12 cellular contexts compared by ENCODE assay signal in the genomic region with DNA sequence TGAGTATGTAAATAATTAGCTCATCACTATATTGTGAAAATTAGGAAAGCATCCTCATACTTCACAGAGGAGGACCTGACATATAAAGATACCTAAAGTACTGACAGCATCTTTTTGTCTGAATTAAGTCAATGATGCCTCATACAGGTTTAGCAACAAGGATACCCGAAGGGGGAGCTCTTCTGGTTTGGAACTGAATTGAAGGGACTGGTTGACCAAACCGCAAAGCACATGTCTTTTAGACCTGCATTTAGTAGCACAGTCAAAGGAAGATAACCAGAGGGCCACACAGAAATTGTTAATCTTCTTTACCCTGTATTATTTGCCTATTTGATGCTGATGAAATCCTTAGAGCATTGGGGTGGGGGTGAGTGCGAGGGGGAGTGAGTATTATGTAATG. TPM values are rescaled to one million over a fixed set of nuclear protein-coding genes. Genes with fewer than 3 reads are reported as not detected.
DNase-seq lines count a peak whose midpoint lies in the region; ATAC-seq, FAIRE-seq and TF ChIP-seq lines count a peak whose summit lies in the region.
"Had no signal": no experiment of that assay in that cellular context is flagged by ENCODE, and none has a peak within 500 bp of the region (broad histone marks: within the 10 kb centered on the region; RNA-seq: fewer than 3 reads in every experiment).

No MANE protein-coding gene starts in this region.

- H3K4me2 ChIP-seq in K562 (ENCODE audit: insufficient read depth, low read length): no peak overlapping the region

- H3K4me3 Mint-ChIP-seq in type B pancreatic cell: no peak overlapping the region
- H3K4me3 Mint-ChIP-seq: CD4-positive, alpha-beta memory T cell had no signal

- peak; percentile 92 for FAIRE-seq in K562 (lab: Jason Lieb, UNC)
- FAIRE-seq: kidney had no signal

- WGBS in K562 (ENCODE audit: insufficient coverage, low coverage, missing lambda C conversion rate): 7% methylated on average over 3 of the region's 3 CpGs
- 39% methylated on average over 3 of the region's 3 CpGs for WGBS in suprapubic skin

- no peak overlapping the region for H3K27ac Mint-ChIP-seq in type B pancreatic cell
- H3K27ac Mint-ChIP-seq: CD4-positive, alpha-beta memory T cell had no signal

- H3K36me3 ChIP-seq in K562 (ENCODE audit: control insufficient read depth, insufficient read depth, low read length): no peaks in the 10 kb centered on the region
- H3K36me3 ChIP-seq in suprapubic skin: no peaks in the 10 kb centered on the region

- BruUV-seq in K562 (replicated peaks; lab: Mats Ljungman, UMichigan): no TSS peak

- no peaks in the 10 kb centered on the region for H3K9me3 Mint-ChIP-seq in type B pancreatic cell
- H3K9me3 Mint-ChIP-seq: CD4-positive, alpha-beta memory T cell had no signal

- H3K4me1 ChIP-seq in K562 (replicated peaks in 1 of 2; ENCODE audit: control insufficient read depth in 2 of 2, insufficient read depth in 2 of 2, low read length in 2 of 2) (peaks cover 13 to 27% of the 10 kb centered on the region in 2 experiments; a peak in 4 of 5 replicates), suprapubic skin (no peaks in the 10 kb centered on the region)

- DNase-seq in SKM-1 treated with dmso at 0.1 percent for 144 hours (lab: John Stamatoyannopoulos, UW; ENCODE audit: unreplicated experiment) (peak; percentile 55), SKM-1 (lab: John Stamatoyannopoulos, UW; ENCODE audit: unreplicated experiment) (no peak), NB4 (ENCODE audit: low read depth) (peak; percentile 73), K562 (ENCODE audit: extremely low read depth in 1 of 4, low spot score in 3 of 4) (peak in 3 of 4 experiments; percentile 46 to 88 (median 69)), type B pancreatic cell (ENCODE audit: extremely low spot score, unreplicated experiment) (no peak), suprapubic skin (ENCODE audit: low spot score in 2 of 2) (no peak), CD1c-positive myeloid dendritic cell (ENCODE audit: extremely low spot score) (no peak)
- DNase-seq: CD4-positive, alpha-beta memory T cell; kidney; Right ventricle myocardium superior had no signal

- peaks cover 5% of the 10 kb centered on the region for H3K4me1 Mint-ChIP-seq in type B pancreatic cell (ENCODE audit: unreplicated experiment)
- H3K4me1 Mint-ChIP-seq: CD4-positive, alpha-beta memory T cell had no signal

- no peaks in the 10 kb centered on the region for H4K20me1 ChIP-seq in K562 (replicated peaks; ENCODE audit: control insufficient read depth, insufficient read depth, low read length)

- H3K9me1 ChIP-seq in K562 (ENCODE audit: control insufficient read depth, insufficient read depth, low read length): no peaks in the 10 kb centered on the region

- intact Hi-C loops in K562 (cut with micrococcal nuclease): no loop called here

- H3K9me3 ChIP-seq in K562 (replicated peaks; ENCODE audit: control insufficient read depth, insufficient read depth, low read depth, low read length) (no peaks in the 10 kb centered on the region), suprapubic skin (no peaks in the 10 kb centered on the region)

- H3K27ac ChIP-seq in K562 (ENCODE audit: extremely low read depth, low read depth, low read length) (no peak overlapping the region), suprapubic skin (no peak overlapping the region)
- H3K27ac ChIP-seq: skin epidermis had no signal

- H3K4me3 ChIP-seq in NB4 (ENCODE audit: low read depth, low read length) (no peak overlapping the region), K562 (no peak overlapping the region), suprapubic skin (no peak overlapping the region)
- H3K4me3 ChIP-seq: skin epidermis had no signal

- in situ Hi-C loops in K562 (cut with MboI): no loop called here

- CTCF ChIA-PET in K562 (lab: Yijun Ruan, JAX; ENCODE audit: low intra/inter-chr PET ratio): no interaction called here

- no peaks in the 10 kb centered on the region for H3K36me3 Mint-ChIP-seq in type B pancreatic cell
- H3K36me3 Mint-ChIP-seq: CD4-positive, alpha-beta memory T cell had no signal

- H3K27me3 Mint-ChIP-seq in type B pancreatic cell: peaks cover 66% of the 10 kb centered on the region

- no peaks in the 10 kb centered on the region for H3K27me3 ChIP-seq in K562 (ENCODE audit: control insufficient read depth in 2 of 2, insufficient read depth in 2 of 2, low read length in 2 of 2)
- peaks cover 21% of the 10 kb centered on the region for H3K27me3 ChIP-seq in suprapubic skin

- TF ChIP-seq POLR2A in NB4 (IDR thresholded peaks at IDR 0.05; ENCODE audit: extremely low read depth, insufficient read length) (no peak), K562 (conservative IDR thresholded peaks at IDR 0.05) (no peak), suprapubic skin (IDR thresholded peaks at IDR 0.05) (no peak)

- POLR2A ChIA-PET in K562 (lab: Yijun Ruan, JAX): interaction anchor here (0.7 to 2.1 kb wide), 5 partner anchors 11 to 783 kb away, joined by 3 to 14 read pairs (median 3); a partner anchor contains a TSS

- no peak for TF ChIP-seq EP300 in K562 (IDR thresholded peaks at IDR 0.05; ENCODE audit: low read length)
- TF ChIP-seq EP300 in suprapubic skin (IDR thresholded peaks at IDR 0.05): no peak

- peak; percentile 57 for TF ChIP-seq CTCF in NB4 (IDR thresholded peaks at IDR 0.05; ENCODE audit: low read depth, low read length)
- peak; percentile 65 to 70 (median 70) for TF ChIP-seq CTCF in K562 (IDR thresholded peaks at IDR 0.05 in 2 of 3, conservative IDR thresholded peaks at IDR 0.05 in 1 of 3; ENCODE audit: insufficient read depth in 2 of 3, low read depth in 1 of 3, low read length in 3 of 3)
- peak; percentile 64 for TF ChIP-seq CTCF in type B pancreatic cell (conservative IDR thresholded peaks at IDR 0.05)
- no peak for TF ChIP-seq CTCF in suprapubic skin (IDR thresholded peaks at IDR 0.05)

- ATAC-seq in K562 (peak; percentile 79), HG03432 (IDR thresholded peaks at IDR 0.05; ENCODE audit: unreplicated experiment) (no peak)

- TF ChIP-seq RAD21 in K562 (CRISPR knock-in tag; conservative IDR thresholded peaks at IDR 0.05 in 1 of 2, IDR thresholded peaks at IDR 0.05 in 1 of 2): peak; percentile 51 to 70

- no peak overlapping the region; a peak in 1 of 4 replicates for H3K9ac ChIP-seq in K562 (ENCODE audit: insufficient read depth in 1 of 2, low read depth in 2 of 2, low read length in 2 of 2)

- peak overlapping the region; percentile 71 for H2AFZ ChIP-seq in K562 (ENCODE audit: low read depth, low read length)

- H3K79me2 ChIP-seq in K562 (ENCODE audit: control insufficient read depth, insufficient read depth, low read length): no peaks in the 10 kb centered on the region

TF ChIP-seq in K562, 482 proteins besides CTCF, POLR2A, EP300 and RAD21 (continues in another document):
- TF ChIP-seq, protein P1, sequence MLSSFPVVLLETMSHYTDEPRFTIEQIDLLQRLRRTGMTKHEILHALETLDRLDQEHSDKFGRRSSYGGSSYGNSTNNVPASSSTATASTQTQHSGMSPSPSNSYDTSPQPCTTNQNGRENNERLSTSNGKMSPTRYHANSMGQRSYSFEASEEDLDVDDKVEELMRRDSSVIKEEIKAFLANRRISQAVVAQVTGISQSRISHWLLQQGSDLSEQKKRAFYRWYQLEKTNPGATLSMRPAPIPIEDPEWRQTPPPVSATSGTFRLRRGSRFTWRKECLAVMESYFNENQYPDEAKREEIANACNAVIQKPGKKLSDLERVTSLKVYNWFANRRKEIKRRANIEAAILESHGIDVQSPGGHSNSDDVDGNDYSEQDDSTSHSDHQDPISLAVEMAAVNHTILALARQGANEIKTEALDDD (IDR thresholded peaks at IDR 0.05): peak; percentile 92
- TF ChIP-seq DPF2 (IDR thresholded peaks at IDR 0.05) (peak; percentile 59; the same call in 1 of the 2 replicates), FOXK2 (conservative IDR thresholded peaks at IDR 0.05 in 1 of 2, IDR thresholded peaks at IDR 0.05 in 1 of 2; ENCODE audit: low read depth in 2 of 2) (0 out of 4 replicates have a peak, but pooled peaks of 1 of the 2 experiments have one; percentile 22), CXXC5 (CRISPR knock-in tag; IDR thresholded peaks at IDR 0.05) (0 out of 2 replicates have a peak, but pooled peaks have one; percentile 25), ZBED1 (IDR thresholded peaks at IDR 0.05) (no peak), BMI1 (IDR thresholded peaks at IDR 0.05; ENCODE audit: low read length) (no peak), HDAC2 (IDR thresholded peaks at IDR 0.05) (peak; percentile 26; the same call in 1 of the 2 replicates), TAF9B (IDR thresholded peaks at IDR 0.05; ENCODE audit: partially characterized antibody) (peak; percentile 17), FOXP1 (CRISPR knock-in tag; IDR thresholded peaks at IDR 0.05) (no peak)
- TF ChIP-seq, protein P2, sequence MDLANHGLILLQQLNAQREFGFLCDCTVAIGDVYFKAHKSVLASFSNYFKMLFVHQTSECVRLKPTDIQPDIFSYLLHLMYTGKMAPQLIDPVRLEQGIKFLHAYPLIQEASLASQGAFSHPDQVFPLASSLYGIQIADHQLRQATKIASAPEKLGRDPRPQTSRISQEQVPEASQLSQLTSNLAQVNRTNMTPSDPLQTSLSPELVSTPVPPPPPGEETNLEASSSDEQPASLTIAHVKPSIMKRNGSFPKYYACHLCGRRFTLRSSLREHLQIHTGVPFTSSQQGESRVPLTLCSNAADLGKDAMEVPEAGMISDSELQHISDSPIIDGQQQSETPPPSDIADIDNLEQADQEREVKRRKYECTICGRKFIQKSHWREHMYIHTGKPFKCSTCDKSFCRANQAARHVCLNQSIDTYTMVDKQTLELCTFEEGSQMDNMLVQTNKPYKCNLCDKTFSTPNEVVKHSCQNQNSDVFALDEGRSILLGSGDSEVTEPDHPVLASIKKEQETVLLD (IDR thresholded peaks at IDR 0.05): no peak

RNA-seq across cellular contexts. Expression of a gene that starts 12.9 kb away (rescaled TPM):
- 41.5 and 41.9 TPM in 2 replicates for total RNA-seq in K562 (2011; cell fraction: chromatin; rRNA removed; ENCODE audit: low replicate concordance)
- total RNA-seq in K562 (2011; cell fraction: nucleolus; rRNA removed): 28.6 and 32.5 TPM in 2 replicates
- 31.4 and 35.9 TPM in 2 replicates for total RNA-seq in K562 (2011; cell fraction: nucleoplasm; rRNA removed)
- total RNA-seq in K562 (2014; rRNA removed) (21.3 and 24.3 TPM in 2 replicates), K562 (2014; rRNA removed; fragmentation: Illumina TruSeq; extraction: Trizol) (18.3 and 19.7 TPM in 2 replicates), K562 (2015; rRNA removed; fragmentation: Illumina TruSeq; extraction: Trizol) (19.4 and 20.2 TPM in 2 replicates), K562 (2021) (27.1 and 29.3 TPM in 2 replicates), type B pancreatic cell (ENCODE audit: low replicate concordance) (2.7 and 5.2 TPM in 2 replicates), suprapubic skin (not detected)
- polyA plus RNA-seq in K562 (2011; rRNA removed) (19.0 and 24.9 TPM in 2 replicates), K562 (2014; fragmentation: Illumina TruSeq; extraction: Trizol) (32.8 and 33.8 TPM in 2 replicates), K562 (2014; fragmentation: Nextera tagmentation; extraction: Ambion mirVana) (1 to 10 TPM; 7.1 to 7.7 TPM), K562 (2014; rRNA removed) (19.9 and 20.0 TPM in 2 replicates)
- polyA plus RNA-seq in K562 (2011; cell fraction: cytosol; rRNA removed): 20.1 and 41.9 TPM in 2 replicates
- 31.6 and 45.8 TPM in 2 replicates for polyA plus RNA-seq in K562 (2011; cell fraction: nucleus; rRNA removed)
- 30.5 and 31.1 TPM in 2 replicates for polyA plus RNA-seq in K562 (2012)
- 24.1 and 25.5 TPM in 2 replicates for polyA minus RNA-seq in K562 (2011; rRNA and poly(A)+ RNA removed)
- 34.2 and 39.8 TPM in 2 replicates for polyA minus RNA-seq in K562 (2011; cell fraction: cytosol; rRNA and poly(A)+ RNA removed)
- 21.9 and 22.5 TPM in 2 replicates for polyA minus RNA-seq in K562 (2011; cell fraction: nucleus; rRNA and poly(A)+ RNA removed)
- total RNA-seq: CD4-positive, alpha-beta memory T cell had no signal
- polyA plus RNA-seq: CD4-positive, alpha-beta memory T cell had no signal

Comparison
In these comparisons a context has a peak if more than half of its experiments do, and no peak if none do; other contexts are left out.
1. DNase-seq: peak in SKM-1 treated with dmso at 0.1 percent for 144 hours (single experiment), NB4 (single experiment) and K562 (3 of 4); none in SKM-1 (single experiment), type B pancreatic cell (single experiment), suprapubic skin (0 of 2) and CD1c-positive myeloid dendritic cell (single experiment).
2. CTCF ChIP-seq: peak in NB4 (single experiment), K562 (3 of 3) and type B pancreatic cell (single experiment); none in suprapubic skin (0 of 2).